Comparison of ENCODE assay signal across 2 cellular contexts in the genomic region with DNA sequence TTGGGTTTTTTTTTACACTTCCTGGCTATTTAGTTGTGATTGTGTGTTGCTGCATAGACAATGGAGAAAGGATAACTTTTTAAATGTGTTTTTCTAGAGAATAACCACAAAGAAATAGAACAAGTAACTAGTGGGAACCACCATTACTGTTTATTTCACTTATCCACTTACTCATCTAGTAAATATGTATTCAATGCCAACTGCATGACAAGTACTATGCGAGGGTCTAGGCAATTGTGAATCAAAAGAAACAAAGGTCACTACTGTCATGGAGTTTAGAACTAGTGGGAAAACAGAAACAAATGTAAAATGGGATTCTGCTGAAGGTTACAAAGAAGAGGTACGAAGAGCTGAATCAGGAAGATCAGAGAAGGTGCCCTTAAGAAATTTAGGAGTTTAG.
TF ChIP-seq lines count a peak whose summit lies in the region.

No MANE protein-coding gene starts in this region.

TF ChIP-seq in IMR-90, 13 proteins besides CTCF, POLR2A, EP300 and RAD21:
- TF ChIP-seq FOS (IDR thresholded peaks at IDR 0.05; ENCODE audit: low read depth, low read length): no peak

TF ChIP-seq in GM12878, 131 proteins besides CTCF, POLR2A, EP300 and RAD21:
- peak; percentile 41; the same call in 1 of the 2 replicates for TF ChIP-seq RUNX3 (IDR thresholded peaks at IDR 0.05; ENCODE audit: low read length)
- TF ChIP-seq, protein P1, sequence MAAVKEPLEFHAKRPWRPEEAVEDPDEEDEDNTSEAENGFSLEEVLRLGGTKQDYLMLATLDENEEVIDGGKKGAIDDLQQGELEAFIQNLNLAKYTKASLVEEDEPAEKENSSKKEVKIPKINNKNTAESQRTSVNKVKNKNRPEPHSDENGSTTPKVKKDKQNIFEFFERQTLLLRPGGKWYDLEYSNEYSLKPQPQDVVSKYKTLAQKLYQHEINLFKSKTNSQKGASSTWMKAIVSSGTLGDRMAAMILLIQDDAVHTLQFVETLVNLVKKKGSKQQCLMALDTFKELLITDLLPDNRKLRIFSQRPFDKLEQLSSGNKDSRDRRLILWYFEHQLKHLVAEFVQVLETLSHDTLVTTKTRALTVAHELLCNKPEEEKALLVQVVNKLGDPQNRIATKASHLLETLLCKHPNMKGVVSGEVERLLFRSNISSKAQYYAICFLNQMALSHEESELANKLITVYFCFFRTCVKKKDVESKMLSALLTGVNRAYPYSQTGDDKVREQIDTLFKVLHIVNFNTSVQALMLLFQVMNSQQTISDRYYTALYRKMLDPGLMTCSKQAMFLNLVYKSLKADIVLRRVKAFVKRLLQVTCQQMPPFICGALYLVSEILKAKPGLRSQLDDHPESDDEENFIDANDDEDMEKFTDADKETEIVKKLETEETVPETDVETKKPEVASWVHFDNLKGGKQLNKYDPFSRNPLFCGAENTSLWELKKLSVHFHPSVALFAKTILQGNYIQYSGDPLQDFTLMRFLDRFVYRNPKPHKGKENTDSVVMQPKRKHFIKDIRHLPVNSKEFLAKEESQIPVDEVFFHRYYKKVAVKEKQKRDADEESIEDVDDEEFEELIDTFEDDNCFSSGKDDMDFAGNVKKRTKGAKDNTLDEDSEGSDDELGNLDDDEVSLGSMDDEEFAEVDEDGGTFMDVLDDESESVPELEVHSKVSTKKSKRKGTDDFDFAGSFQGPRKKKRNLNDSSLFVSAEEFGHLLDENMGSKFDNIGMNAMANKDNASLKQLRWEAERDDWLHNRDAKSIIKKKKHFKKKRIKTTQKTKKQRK (IDR thresholded peaks at IDR 0.05; ENCODE audit: low read depth, low read length): no peak
- TF ChIP-seq, protein P2, sequence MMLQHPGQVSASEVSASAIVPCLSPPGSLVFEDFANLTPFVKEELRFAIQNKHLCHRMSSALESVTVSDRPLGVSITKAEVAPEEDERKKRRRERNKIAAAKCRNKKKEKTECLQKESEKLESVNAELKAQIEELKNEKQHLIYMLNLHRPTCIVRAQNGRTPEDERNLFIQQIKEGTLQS (IDR thresholded peaks at IDR 0.05; ENCODE audit: borderline replicate concordance, extremely low read depth, low read depth, low read length): no peak
